12 cellular contexts compared by ENCODE assay signal in genomic region chr5:157050050-157050449, GRCh38. TPM values are rescaled to one million over a fixed set of nuclear protein-coding genes. Genes with fewer than 3 reads are reported as not detected.
DNase-seq lines count a peak whose midpoint lies in the region; ATAC-seq and TF ChIP-seq lines count a peak whose summit lies in the region.
"Had no signal": no experiment of that assay in that cellular context is flagged by ENCODE, and none has a peak within 500 bp of the region (broad histone marks: within the 10 kb centered on the region; RNA-seq: fewer than 3 reads in every experiment).

No MANE protein-coding gene starts in this region.

- peaks cover 67% of the 10 kb centered on the region for H3K4me1 Mint-ChIP-seq in Calu3 (ENCODE audit: low read depth, unreplicated experiment)
- peaks cover 50% of the 10 kb centered on the region for H3K4me1 Mint-ChIP-seq in activated T-helper 1 cell treated with anti-CD3 and anti-CD28 coated beads, Interleukin-12 subunit alpha, Interleukin-12 subunit beta, Interleukin-2, Interleukin-4 antibody, amounts not matched to agents 30 ng/mL and 10 ng/mL and 1 ng/mL, durations not matched to agents 14 hours and 24 hours and 36 hours (ENCODE audit: low read depth)
- peaks cover 21% of the 10 kb centered on the region in 2 donors for H3K4me1 Mint-ChIP-seq in natural killer cell
- H3K4me1 Mint-ChIP-seq in osteocyte (ENCODE audit: unreplicated experiment): no peaks in the 10 kb centered on the region

- DNase-seq in Calu3: no peak
- no peak for DNase-seq in GM23248
- no peak for DNase-seq in activated T-helper 1 cell treated with anti-CD3 and anti-CD28 coated beads, Interleukin-12 subunit alpha, Interleukin-12 subunit beta, Interleukin-2, Interleukin-4 antibody, amounts not matched to agents 30 ng/mL and 10 ng/mL and 1 ng/mL, durations not matched to agents 14 hours and 24 hours and 36 hours (ENCODE audit: low spot score)
- DNase-seq in natural killer cell: no peak
- no peak for DNase-seq in islet precursor cell
- no peak for DNase-seq in osteocyte (ENCODE audit: extremely low spot score, unreplicated experiment)
- DNase-seq in SHP77 treated with DMSO at 0.1 percent for 48 hours (lab: John Stamatoyannopoulos, UW): no peak
- DNase-seq: activated CD8-positive, alpha-beta memory T cell treated with anti-CD3 and anti-CD28 coated beads, Interleukin-2, amount 50 U/mL, for 4 hours; NCI-H2081; stimulated activated CD8-positive, alpha-beta memory T cell treated with anti-CD3 and anti-CD28 coated beads, Interleukin-4, amount 100 ng/mL, for 48 hours had no signal

- CTCF ChIA-PET in Calu3 (lab: Charles Lee): interaction anchor here (0.8 to 2.3 kb wide), 4 partner anchors 10 to 82 kb away, joined by 3 to 18 read pairs (median 4); partner anchors contain the start of gene HAVCR1

- H3K79me2 ChIP-seq in GM23248 (ENCODE audit: insufficient read depth): no peaks in the 10 kb centered on the region

- H3K36me3 Mint-ChIP-seq in Calu3 (ENCODE audit: insufficient read depth, unreplicated experiment): peaks cover 25% of the 10 kb centered on the region
- H3K36me3 Mint-ChIP-seq in activated T-helper 1 cell treated with anti-CD3 and anti-CD28 coated beads, Interleukin-12 subunit alpha, Interleukin-12 subunit beta, Interleukin-2, Interleukin-4 antibody, amounts not matched to agents 30 ng/mL and 10 ng/mL and 1 ng/mL, durations not matched to agents 14 hours and 24 hours and 36 hours (ENCODE audit: low read depth): peaks cover 44% of the 10 kb centered on the region
- H3K36me3 Mint-ChIP-seq in natural killer cell: peaks cover 26% of the 10 kb centered on the region
- no peaks in the 10 kb centered on the region for H3K36me3 Mint-ChIP-seq in osteocyte (ENCODE audit: unreplicated experiment)

- intact Hi-C loops in Calu3 (cut with micrococcal nuclease; ENCODE audit: unreplicated experiment): loop anchor here (1.0 to 10.0 kb wide), 2 partner anchors 8 to 355 kb away; no protein-coding TSS in a partner anchor
- intact Hi-C loops in activated T-helper 1 cell treated with anti-CD3 and anti-CD28 coated beads, Interleukin-12 subunit alpha, Interleukin-12 subunit beta, Interleukin-2, Interleukin-4 antibody, amounts not matched to agents 30 ng/mL and 10 ng/mL and 1 ng/mL, durations not matched to agents 14 hours and 24 hours and 36 hours (cut with micrococcal nuclease): no loop called here
- intact Hi-C loops in natural killer cell (cut with micrococcal nuclease): no loop called here

- H3K4me2 ChIP-seq in GM23248 (ENCODE audit: unreplicated experiment): peak overlapping the region; percentile 40

- no peaks in the 10 kb centered on the region for H4K20me1 ChIP-seq in GM23248 (ENCODE audit: insufficient read depth)

- H3K4me3 ChIP-seq in GM23248: peak overlapping the region; percentile 19

- H3K4me1 ChIP-seq in GM23248 (ENCODE audit: insufficient read depth): peaks cover 11% of the 10 kb centered on the region

- no peaks in the 10 kb centered on the region for H3K36me3 ChIP-seq in GM23248 (ENCODE audit: low read depth)

- TF ChIP-seq CTCF in Calu3 (IDR thresholded peaks at IDR 0.05; ENCODE audit: unreplicated experiment) (no peak), natural killer cell (IDR thresholded peaks at IDR 0.05) (no peak), osteocyte (IDR thresholded peaks at IDR 0.05) (no peak)

- H3F3A ChIP-seq in GM23248 (ENCODE audit: insufficient read depth): no peaks in the 10 kb centered on the region

- H3K27me3 Mint-ChIP-seq in Calu3 (ENCODE audit: unreplicated experiment) (no peaks in the 10 kb centered on the region), natural killer cell (ENCODE audit: low read depth in 2 of 2) (no peaks in the 10 kb centered on the region), osteocyte (ENCODE audit: unreplicated experiment) (peaks cover 2% of the 10 kb centered on the region)
- no peaks in the 10 kb centered on the region for H3K27me3 Mint-ChIP-seq in activated T-helper 1 cell treated with anti-CD3 and anti-CD28 coated beads, Interleukin-12 subunit alpha, Interleukin-12 subunit beta, Interleukin-2, Interleukin-4 antibody, amounts not matched to agents 30 ng/mL and 10 ng/mL and 1 ng/mL, durations not matched to agents 14 hours and 24 hours and 36 hours (ENCODE audit: insufficient read depth)

- H3K27ac ChIP-seq in GM23248: no peak overlapping the region

- ATAC-seq in natural killer cell: no peak
- ATAC-seq in GM19397 (IDR thresholded peaks at IDR 0.05; ENCODE audit: unreplicated experiment): no peak

- no TSS peak for BruUV-seq in Calu3 (replicated peaks; lab: Mats Ljungman, UMichigan)

- H2AFZ ChIP-seq in GM23248: peak overlapping the region; percentile 39; the same call in 1 of the 2 replicates

- peak overlapping the region; percentile 27 for H3K4me3 Mint-ChIP-seq in Calu3 (ENCODE audit: low read depth, unreplicated experiment)
- H3K4me3 Mint-ChIP-seq in activated T-helper 1 cell treated with anti-CD3 and anti-CD28 coated beads, Interleukin-12 subunit alpha, Interleukin-12 subunit beta, Interleukin-2, Interleukin-4 antibody, amounts not matched to agents 30 ng/mL and 10 ng/mL and 1 ng/mL, durations not matched to agents 14 hours and 24 hours and 36 hours: peak overlapping the region; percentile 56
- peak overlapping the region; percentile 63 for H3K4me3 Mint-ChIP-seq in natural killer cell
- H3K4me3 Mint-ChIP-seq in osteocyte (ENCODE audit: unreplicated experiment): no peak overlapping the region

- no peaks in the 10 kb centered on the region for H3K9me3 ChIP-seq in GM23248 (ENCODE audit: low read depth)

- H3K27ac Mint-ChIP-seq in Calu3 (ENCODE audit: unreplicated experiment) (peak overlapping the region; percentile 90), natural killer cell (peak overlapping the region; percentile 39 to 68), osteocyte (ENCODE audit: unreplicated experiment) (no peak overlapping the region)
- H3K27ac Mint-ChIP-seq in activated T-helper 1 cell treated with anti-CD3 and anti-CD28 coated beads, Interleukin-12 subunit alpha, Interleukin-12 subunit beta, Interleukin-2, Interleukin-4 antibody, amounts not matched to agents 30 ng/mL and 10 ng/mL and 1 ng/mL, durations not matched to agents 14 hours and 24 hours and 36 hours: peak overlapping the region; percentile 82

- H3K9me2 ChIP-seq in GM23248 (ENCODE audit: insufficient read depth): no peaks in the 10 kb centered on the region

- in situ Hi-C loops in GM23248 (cut with MboI): no loop called here

- H3K27me3 ChIP-seq in GM23248 (replicated peaks; ENCODE audit: insufficient read depth): no peaks in the 10 kb centered on the region

- WGBS in GM23248 (ENCODE audit: low coverage in 1 of 2, low lambda C conversion rate in 2 of 2, missing lambda C conversion rate in 2 of 2), 2 experiments: 41 to 53% methylated on average over 5 of the region's 5 CpGs

- H3K9me3 Mint-ChIP-seq in Calu3 (ENCODE audit: low read depth, unreplicated experiment): no peaks in the 10 kb centered on the region
- H3K9me3 Mint-ChIP-seq in activated T-helper 1 cell treated with anti-CD3 and anti-CD28 coated beads, Interleukin-12 subunit alpha, Interleukin-12 subunit beta, Interleukin-2, Interleukin-4 antibody, amounts not matched to agents 30 ng/mL and 10 ng/mL and 1 ng/mL, durations not matched to agents 14 hours and 24 hours and 36 hours: no peaks in the 10 kb centered on the region
- H3K9me3 Mint-ChIP-seq in natural killer cell: no peaks in the 10 kb centered on the region
- no peaks in the 10 kb centered on the region for H3K9me3 Mint-ChIP-seq in osteocyte (ENCODE audit: unreplicated experiment)

- no peak overlapping the region for H3K9ac ChIP-seq in GM23248

RNA-seq across cellular contexts. Expression of gene HAVCR1, which starts 8.9 kb away (rescaled TPM):
- total RNA-seq in Calu3 (2022) (5.8 and 6.0 TPM in 2 replicates), natural killer cell (10 to 100 TPM in 2 of 3 donors, 1 to 10 TPM in 1; 7.2 to 14.6 (median 10.9) TPM), osteocyte (not detected in 2 replicates)
- not detected in 2 replicates for total RNA-seq in GM23248 (2014; rRNA removed; shearing (Covaris generic))
- polyA plus RNA-seq in GM23248 (2016; fragmentation: Nextera tagmentation; extraction: Ambion mirVana): not detected in 2 replicates
- 2.4 and 2.5 TPM in 2 replicates for total RNA-seq in activated T-helper 1 cell treated with anti-CD3 and anti-CD28 coated beads, Interleukin-12 subunit alpha, Interleukin-12 subunit beta, Interleukin-2, Interleukin-4 antibody, amounts not matched to agents 30 ng/mL and 10 ng/mL and 1 ng/mL, durations not matched to agents 14 hours and 24 hours and 36 hours
- polyA plus RNA-seq: esophagus had no signal

RNA-seq across cellular contexts. Expression of gene HAVCR2, which starts 58.8 kb away (rescaled TPM):
- 0.17 and 0.19 TPM in 2 replicates for total RNA-seq in Calu3 (2022)
- total RNA-seq in GM23248 (2014; rRNA removed; shearing (Covaris generic)): not detected in 2 replicates
- polyA plus RNA-seq in GM23248 (2016; fragmentation: Nextera tagmentation; extraction: Ambion mirVana): not detected in 2 replicates
- 128 and 129 TPM in 2 replicates for total RNA-seq in activated T-helper 1 cell treated with anti-CD3 and anti-CD28 coated beads, Interleukin-12 subunit alpha, Interleukin-12 subunit beta, Interleukin-2, Interleukin-4 antibody, amounts not matched to agents 30 ng/mL and 10 ng/mL and 1 ng/mL, durations not matched to agents 14 hours and 24 hours and 36 hours
- total RNA-seq in natural killer cell: 10 to 100 TPM; 60.0 to 92.2 (median 74.3) TPM
- total RNA-seq in osteocyte: 0.21 TPM in 1 of 2 replicates, not detected in the other

Comparison
In these comparisons a context has a peak if more than half of its experiments do, and no peak if none do; other contexts are left out.
1. RNA of gene HAVCR2, which starts 58.8 kb away (total RNA-seq): 128 to 129 TPM in activated T-helper 1 cell treated with anti-CD3 and anti-CD28 coated beads, Interleukin-12 subunit alpha, Interleukin-12 subunit beta, Interleukin-2, Interleukin-4 antibody, amounts not matched to agents 30 ng/mL and 10 ng/mL and 1 ng/mL, durations not matched to agents 14 hours and 24 hours and 36 hours and 60.0 to 92.2 TPM in natural killer cell; 0.21 TPM in osteocyte, 0.17 to 0.19 TPM in Calu3 and not detected in GM23248; every median in the first group is over 10 times any median in the second.